Comparison of ENCODE assay signal across 9 cellular contexts in the genomic region with DNA sequence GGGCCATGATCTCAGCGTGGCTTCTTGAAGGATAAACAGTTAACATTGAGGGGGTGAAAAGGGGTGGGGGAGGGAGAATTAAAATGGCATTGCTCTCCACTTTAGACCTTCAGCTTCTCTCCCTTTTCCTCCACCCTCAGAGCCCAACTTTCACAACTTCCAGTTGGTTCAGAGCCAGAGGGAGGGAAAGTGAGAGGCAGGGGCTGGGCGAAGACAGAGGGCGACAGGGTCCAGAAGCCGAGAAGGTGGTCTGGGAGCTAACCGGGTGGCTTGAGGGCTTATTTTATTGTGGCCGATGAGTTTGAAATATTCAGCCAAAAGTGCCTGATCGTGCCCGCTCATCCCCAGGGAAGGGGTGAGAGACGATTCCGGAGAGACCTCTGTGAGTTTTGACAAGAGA. TPM values are rescaled to one million over a fixed set of nuclear protein-coding genes. Genes with fewer than 3 reads are reported as not detected.
DNase-seq lines count a peak whose midpoint lies in the region; ATAC-seq and TF ChIP-seq lines count a peak whose summit lies in the region.
"Had no signal": no experiment of that assay in that cellular context is flagged by ENCODE, and none has a peak within 500 bp of the region (broad histone marks: within the 10 kb centered on the region; RNA-seq: fewer than 3 reads in every experiment).

No MANE protein-coding gene starts in this region.

- H3K27ac ChIP-seq in AG04450 (ENCODE audit: low read depth, low read length): no peak overlapping the region

- CTCF ChIA-PET in AG04450 (lab: Charles Lee): no interaction called here

- TF ChIP-seq CTCF in AG04450 (IDR thresholded peaks at IDR 0.05; ENCODE audit: low read depth, low read length) (no peak), LNCaP clone FGC (IDR thresholded peaks at IDR 0.05; ENCODE audit: control insufficient read depth, extremely low read depth, insufficient read depth) (no peak), epithelial cell of esophagus (IDR thresholded peaks at IDR 0.05; ENCODE audit: insufficient read depth, low read depth, low read length, missing control alignments) (no peak), nephron progenitor cell (IDR thresholded peaks at IDR 0.05) (no peak)

- DNase-seq in AG04450 (ENCODE audit: low read depth, low spot score) (no peak), LNCaP clone FGC (ENCODE audit: low read depth) (no peak), epithelial cell of esophagus (ENCODE audit: low read depth) (no peak), nephron progenitor cell (no peak), NCI-H748 (lab: John Stamatoyannopoulos, UW; ENCODE audit: unreplicated experiment) (no peak)
- DNase-seq in central memory CD4-positive, alpha-beta T cell: no peak
- DNase-seq: NCI-H2029 had no signal

- peaks cover 60% of the 10 kb centered on the region for H3K4me1 Mint-ChIP-seq in nephron progenitor cell

- H3K36me3 Mint-ChIP-seq in nephron progenitor cell (ENCODE audit: low read depth): peaks cover 43% of the 10 kb centered on the region

- ATAC-seq in GM21576 (IDR thresholded peaks at IDR 0.05; ENCODE audit: unreplicated experiment) (no peak), HG03342 (IDR thresholded peaks at IDR 0.05; ENCODE audit: unreplicated experiment) (no peak)

- POLR2A ChIA-PET in AG04450 (lab: Yijun Ruan, JAX): no interaction called here

- no peaks in the 10 kb centered on the region for H3K9me3 Mint-ChIP-seq in nephron progenitor cell

- H3K27me3 Mint-ChIP-seq in nephron progenitor cell (ENCODE audit: low read depth, poor library complexity): peaks cover 16% of the 10 kb centered on the region

- H3K9me3 ChIP-seq in AG04450 (ENCODE audit: control insufficient read depth, insufficient read depth, low read length): peaks cover 11% of the 10 kb centered on the region; the same call in 1 of the 2 replicates

- H3K4me3 ChIP-seq in AG04450 (ENCODE audit: low read depth, low read length) (peak overlapping the region; percentile 62), LNCaP clone FGC (ENCODE audit: low read depth, low read length) (peak overlapping the region; percentile 46), epithelial cell of esophagus (ENCODE audit: low read length) (peak overlapping the region; percentile 49)

- peak overlapping the region; percentile 94 for H3K27ac Mint-ChIP-seq in nephron progenitor cell

- H3K4me3 Mint-ChIP-seq in nephron progenitor cell: peak overlapping the region; percentile 99

- H3K27me3 ChIP-seq in AG04450 (ENCODE audit: control insufficient read depth, insufficient read depth, low read length): peaks cover 63% of the 10 kb centered on the region

RNA-seq across cellular contexts. Expression of gene BMP4, which starts 4.1 kb away (rescaled TPM):
- 20.8 and 25.4 TPM in 2 replicates for polyA plus RNA-seq in AG04450 (2011; rRNA removed)
- 16.4 and 18.3 TPM in 2 replicates for polyA minus RNA-seq in AG04450 (2011; rRNA and poly(A)+ RNA removed)
